In the genomic region with DNA sequence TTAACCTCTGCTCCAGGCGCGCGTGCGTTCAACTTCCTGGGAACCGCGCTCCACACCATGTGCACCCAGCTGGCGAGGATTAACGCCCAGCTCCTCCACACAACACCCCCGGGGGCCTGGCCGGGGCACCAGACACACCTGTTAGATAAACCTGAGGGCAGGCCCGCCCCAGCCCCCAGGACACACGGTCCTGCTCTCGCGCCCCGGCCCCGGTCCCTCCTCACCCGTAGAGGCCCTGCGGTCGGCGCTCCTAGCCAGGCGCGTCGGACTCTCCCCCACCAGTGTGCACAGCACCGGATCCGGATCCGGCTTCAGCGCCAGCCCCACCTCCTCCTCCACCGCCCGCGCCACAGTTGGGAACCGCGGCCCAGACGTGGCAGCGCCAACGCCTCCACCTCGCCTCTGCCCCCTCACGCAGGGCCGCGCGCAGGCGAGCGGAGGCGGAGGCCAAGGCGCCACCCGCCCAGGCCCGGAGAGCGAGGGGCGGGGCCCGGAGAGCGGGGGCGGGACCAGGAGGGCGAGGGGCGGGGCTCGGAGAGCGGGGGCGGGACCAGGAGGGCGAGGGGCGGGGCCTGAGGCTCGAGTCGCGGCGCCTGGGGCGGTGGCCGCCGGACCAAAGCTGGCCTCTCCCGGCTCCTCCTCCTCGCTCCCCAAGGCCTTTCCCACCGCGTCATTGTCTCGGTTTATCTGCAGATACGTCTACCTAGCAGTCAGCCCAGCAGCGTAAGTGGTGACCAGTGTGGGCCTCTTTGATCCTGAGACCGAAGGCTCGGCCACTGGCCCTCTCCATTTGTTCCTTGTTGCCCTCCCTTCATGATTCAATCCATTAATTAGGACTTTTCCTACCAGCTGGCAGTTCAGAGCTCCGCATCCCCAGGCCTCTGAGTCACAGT, we compare ENCODE assay signal across 8 cellular contexts. TPM values are rescaled to one million over a fixed set of nuclear protein-coding genes. Genes with fewer than 3 reads are reported as not detected.
A peak's percentile ranks its signal among the peaks of the same experiment; 100 is the strongest.
DNase-seq lines count a peak whose midpoint lies in the region; ATAC-seq and TF ChIP-seq lines count a peak whose summit lies in the region.

A gene (minus strand): TSS at position 404 of the 893 bp plus-strand sequence. CDS start 6,957 bp downstream, outside the sequence.

- peak; percentile 37 for DNase-seq in AG04449 (ENCODE audit: low read depth, low spot score)
- peak; percentile 92 for DNase-seq in NCI-H345 (lab: John Stamatoyannopoulos, UW)
- peak; percentile 79 for DNase-seq in activated B cell treated with CpG ODN at 0.5 μM for 24 hours
- DNase-seq in cardiac fibroblast (ENCODE audit: low read depth in 2 of 2), result peak; percentile 95 to 96
- DNase-seq in iPS-NIHi7 (ENCODE audit: extremely low spot score), result peak; percentile 95
- peak; percentile 65 for DNase-seq in smooth muscle cell (lab: John Stamatoyannopoulos, UW; ENCODE audit: unreplicated experiment)

- intact Hi-C loops in activated B cell treated with CpG ODN at 0.5 μM for 24 hours (cut with micrococcal nuclease), result loop anchor here (1.0 to 10.0 kb wide), 10 partner anchors 61 to 1716 kb away; a partner anchor contains a TSS

- WGBS in smooth muscle cell (ENCODE audit: low lambda C conversion rate), result 3% methylated on average over 46 of the region's 75 CpGs

- H3K27ac ChIP-seq in smooth muscle cell (ENCODE audit: low read depth), result peak within 1 kb of the TSS; percentile 87

- no peaks in the 10 kb centered on the region for H3K27me3 Mint-ChIP-seq in activated B cell treated with CpG ODN at 0.5 μM for 24 hours

- H3K27ac Mint-ChIP-seq in activated B cell treated with CpG ODN at 0.5 μM for 24 hours, result peak within 1 kb of the TSS; percentile 77

- H3K27me3 ChIP-seq in smooth muscle cell (ENCODE audit: low read depth), result no peaks in the 10 kb centered on the region

- H2AFZ ChIP-seq in smooth muscle cell (ENCODE audit: low read depth), result peak within 1 kb of the TSS; percentile 89

- peak within 1 kb of the TSS; percentile 82 for H3K9ac ChIP-seq in smooth muscle cell (ENCODE audit: low read depth)

- no peaks in the 10 kb centered on the region for H3K9me3 ChIP-seq in smooth muscle cell (replicated peaks; ENCODE audit: low read depth)

- no peaks in the 10 kb centered on the region for H3F3A ChIP-seq in smooth muscle cell (ENCODE audit: low read depth)

- peak within 1 kb of the TSS; percentile 91 for H3K4me3 Mint-ChIP-seq in activated B cell treated with CpG ODN at 0.5 μM for 24 hours

- ATAC-seq in GM18909 (IDR thresholded peaks at IDR 0.05; ENCODE audit: poor library complexity, unreplicated experiment) (peak; percentile 94), HG03175 (IDR thresholded peaks at IDR 0.05; ENCODE audit: unreplicated experiment) (peak; percentile 96), activated B cell treated with CpG ODN at 0.5 μM for 24 hours (ENCODE audit: low read depth) (peak; percentile 96)

- H3K9me3 Mint-ChIP-seq in activated B cell treated with CpG ODN at 0.5 μM for 24 hours, result no peaks in the 10 kb centered on the region

- H3K4me1 ChIP-seq in smooth muscle cell (ENCODE audit: low read depth), result peaks cover 26% of the 10 kb centered on the region

- CTCF ChIA-PET in AG04449 (lab: Yijun Ruan, JAX), result interaction anchor here (1.4 kb wide), 1 partner anchor 10 kb away, joined by 3 read pairs; no protein-coding TSS in a partner anchor
- CTCF ChIA-PET in activated B cell treated with CpG ODN at 0.5 μM for 24 hours (lab: Charles Lee), result no interaction called here

- peaks cover 40% of the 10 kb centered on the region for H3K79me2 ChIP-seq in smooth muscle cell (ENCODE audit: low read depth)

- peaks cover 27% of the 10 kb centered on the region for H3K4me1 Mint-ChIP-seq in activated B cell treated with CpG ODN at 0.5 μM for 24 hours

- peaks cover 16% of the 10 kb centered on the region for H4K20me1 ChIP-seq in smooth muscle cell (ENCODE audit: low read depth)

- POLR2A ChIA-PET in AG04449 (lab: Yijun Ruan, JAX) (interaction anchor here (0.8 to 1.1 kb wide), 3 partner anchors 10 to 362 kb away, joined by 4 to 6 read pairs (median 4); a partner anchor contains a TSS), activated B cell treated with CpG ODN at 0.5 μM for 24 hours (lab: Charles Lee) (interaction anchor here (0.7 to 1.2 kb wide), 3 partner anchors 49 to 1605 kb away, joined by 4 to 8 read pairs (median 6); a partner anchor contains a TSS)

- no peaks in the 10 kb centered on the region for H3K36me3 ChIP-seq in smooth muscle cell (ENCODE audit: low read depth)

- peak within 1 kb of the TSS; percentile 78 for H3K4me3 ChIP-seq in AG04449 (ENCODE audit: low read depth, low read length)
- peak within 1 kb of the TSS; percentile 72 to 82 for H3K4me3 ChIP-seq in cardiac fibroblast (replicated peaks in 1 of 2; ENCODE audit: low read depth in 2 of 2, low read length in 2 of 2)
- H3K4me3 ChIP-seq in smooth muscle cell, result peak within 1 kb of the TSS; percentile 80

- TF ChIP-seq CTCF in AG04449 (IDR thresholded peaks at IDR 0.05; ENCODE audit: insufficient read depth, low read length, missing control alignments) (no peak), activated B cell treated with CpG ODN at 0.5 μM for 24 hours (IDR thresholded peaks at IDR 0.05) (no peak), cardiac fibroblast (IDR thresholded peaks at IDR 0.05; ENCODE audit: low read depth, low read length) (no peak), smooth muscle cell (IDR thresholded peaks at IDR 0.05; ENCODE audit: borderline replicate concordance, insufficient read depth, poor library complexity, severe bottlenecking) (no peak)

- H3K4me2 ChIP-seq in smooth muscle cell, result peak within 1 kb of the TSS; percentile 97

- peaks cover 4% of the 10 kb centered on the region for H3K36me3 Mint-ChIP-seq in activated B cell treated with CpG ODN at 0.5 μM for 24 hours (ENCODE audit: low read depth)

RNA-seq across cellular contexts. Expression of the gene that starts here (rescaled TPM):
- total RNA-seq in activated B cell treated with CpG ODN at 0.5 μM for 24 hours (9.7 and 11.4 TPM in 2 replicates), smooth muscle cell (22.9 and 23.5 TPM in 2 replicates)
- polyA plus RNA-seq in smooth muscle cell, result 10.7 and 18.3 TPM in 2 replicates

Comparison
In these comparisons a context has a peak if more than half of its experiments do, and no peak if none do; other contexts are left out.
1. Peak in every context shown above with its lines: DNase-seq, ATAC-seq, H3K4me3 ChIP-seq and H3K27ac ChIP-seq.
2. DNase-seq: peak in every context shown above with its lines; median percentile 96 in cardiac fibroblast; 95 in iPS-NIHi7; 92 in NCI-H345; 79 in activated B cell treated with CpG ODN at 0.5 μM for 24 hours; 65 in smooth muscle cell; 37 in AG04449.